Comparison of ENCODE assay signal across 10 cellular contexts in the genomic region with DNA sequence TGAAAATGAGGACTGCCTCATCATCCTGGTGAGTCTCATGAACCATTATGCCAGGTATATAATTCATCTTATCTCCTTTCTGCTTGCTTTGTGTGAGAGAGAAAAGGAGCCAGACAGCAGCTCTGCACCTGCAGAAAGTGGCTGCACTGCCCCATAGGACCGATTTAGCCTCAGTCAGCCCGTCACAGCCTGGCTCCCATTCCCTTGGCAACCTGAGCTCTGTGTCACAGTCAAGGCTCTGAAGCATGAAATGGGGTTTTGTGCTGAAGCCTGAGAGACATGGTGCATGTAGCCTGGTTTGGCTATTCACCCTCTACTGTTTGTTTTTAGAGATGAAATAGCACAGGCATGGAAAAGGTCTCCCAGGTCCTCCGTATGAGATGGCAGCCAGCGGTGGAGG.
A peak's percentile ranks its signal among the peaks of the same experiment; 100 is the strongest.
DNase-seq lines count a peak whose midpoint lies in the region; ATAC-seq and TF ChIP-seq lines count a peak whose summit lies in the region.
"Had no signal": no experiment of that assay in that cellular context is flagged by ENCODE, and none has a peak within 500 bp of the region (broad histone marks: within the 10 kb centered on the region; RNA-seq: fewer than 3 reads in every experiment).

No MANE protein-coding gene starts in this region.

- no peak for TF ChIP-seq CTCF in stomach (IDR thresholded peaks at IDR 0.05)
- TF ChIP-seq CTCF in SK-N-SH (IDR thresholded peaks at IDR 0.05), result no peak
- no peak for TF ChIP-seq CTCF in A673 (conservative IDR thresholded peaks at IDR 0.05; ENCODE audit: low read depth, low read length)

- H3K27me3 ChIP-seq in stomach, result no peaks in the 10 kb centered on the region
- no peaks in the 10 kb centered on the region for H3K27me3 ChIP-seq in SK-N-SH (ENCODE audit: insufficient read depth)
- no peaks in the 10 kb centered on the region for H3K27me3 ChIP-seq in A673 (replicated peaks; ENCODE audit: insufficient read depth, low read depth, low read length, poor library complexity)

- H3K79me2 ChIP-seq in SK-N-SH (ENCODE audit: insufficient read depth), result no peaks in the 10 kb centered on the region

- H3K9me2 ChIP-seq in SK-N-SH, result no peaks in the 10 kb centered on the region

- no peaks in the 10 kb centered on the region for H3K36me3 ChIP-seq in stomach
- no peaks in the 10 kb centered on the region for H3K36me3 ChIP-seq in SK-N-SH (replicated peaks in 1 of 2; ENCODE audit: control insufficient read depth in 1 of 2, insufficient read depth in 2 of 2, low read length in 1 of 2)
- H3K36me3 ChIP-seq in A673 (ENCODE audit: insufficient read depth, low read length, poor library complexity, severe bottlenecking), result no peaks in the 10 kb centered on the region

- H3K4me2 ChIP-seq in SK-N-SH, result no peak overlapping the region

- H3K27ac ChIP-seq in stomach (no peak overlapping the region), SK-N-SH (ENCODE audit: low read depth in 2 of 2, low read length in 1 of 2) (no peak overlapping the region), A673 (ENCODE audit: low read depth, low read length, poor library complexity, severe bottlenecking) (no peak overlapping the region)

- no peak for TF ChIP-seq POLR2A in stomach (IDR thresholded peaks at IDR 0.05)

- CTCF ChIA-PET in SK-N-SH (lab: Yijun Ruan, JAX) (no interaction called here), A673 (lab: Charles Lee) (no interaction called here)

- ATAC-seq in HG03354 (IDR thresholded peaks at IDR 0.05; ENCODE audit: poor library complexity, severe bottlenecking, unreplicated experiment), result peak; percentile 79
- ATAC-seq: activated CD8-positive, alpha-beta T cell treated with anti-CD3 and anti-CD28 coated beads for 36 hours; left colon had no signal

- peaks cover 4 to 25% (median 14%) of the 10 kb centered on the region in 4 donors for H3K4me1 ChIP-seq in stomach
- peaks cover 0 to 8% of the 10 kb centered on the region in 2 experiments; a peak in 2 of 4 replicates for H3K4me1 ChIP-seq in SK-N-SH (ENCODE audit: control insufficient read depth in 1 of 2, insufficient read depth in 2 of 2, low read depth in 1 of 2, low read length in 1 of 2)
- no peaks in the 10 kb centered on the region for H3K4me1 ChIP-seq in A673 (ENCODE audit: insufficient read depth, low read length, poor library complexity, severe bottlenecking)

- TF ChIP-seq EP300 in stomach (IDR thresholded peaks at IDR 0.05) (no peak), SK-N-SH (IDR thresholded peaks at IDR 0.05; ENCODE audit: borderline replicate concordance in 1 of 2, low read depth in 1 of 2, low read length in 1 of 2) (no peak)

- H3K9me3 ChIP-seq in stomach (no peaks in the 10 kb centered on the region), SK-N-SH (no peaks in the 10 kb centered on the region), A673 (ENCODE audit: low read depth, low read length, poor library complexity, severe bottlenecking) (no peaks in the 10 kb centered on the region)

- DNase-seq in NCI-H2171 treated with DMSO at 0.1 percent for 48 hours (lab: John Stamatoyannopoulos, UW), result peak; percentile 1
- DNase-seq in NCI-H2171 (lab: John Stamatoyannopoulos, UW), result no peak
- DNase-seq in NCI-H69 (lab: John Stamatoyannopoulos, UW), result peak; percentile 97
- DNase-seq in stomach, result peak; percentile 32
- DNase-seq in SK-N-SH, result no peak
- no peak for DNase-seq in A673 (ENCODE audit: low spot score)
- no peak for DNase-seq in iPS-NIHi11 (ENCODE audit: low spot score)
- DNase-seq: activated CD8-positive, alpha-beta T cell treated with anti-CD3 and anti-CD28 coated beads for 36 hours; left colon had no signal

- no peaks in the 10 kb centered on the region for H4K20me1 ChIP-seq in SK-N-SH (ENCODE audit: insufficient read depth)

- WGBS in stomach, 5 donors, result 32 to 58% (median 42%) methylated on average over 4 of the region's 4 CpGs
- WGBS in SK-N-SH (ENCODE audit: low lambda C conversion rate), result 54% methylated on average over 4 of the region's 4 CpGs

- intact Hi-C loops in stomach (cut with DNase I; ENCODE audit: low total_unique reads), result no loop called here
- intact Hi-C loops in A673 (cut with micrococcal nuclease; ENCODE audit: unreplicated experiment), result no loop called here

- POLR2A ChIA-PET in SK-N-SH (lab: Yijun Ruan, JAX), result no interaction called here
- POLR2A ChIA-PET in A673 (lab: Charles Lee; ENCODE audit: low non-redundant PET), result no interaction called here

- H3K4me3 ChIP-seq in stomach (no peak overlapping the region), SK-N-SH (ENCODE audit: low read depth in 2 of 2, low read length in 1 of 2) (no peak overlapping the region), A673 (ENCODE audit: low read depth, low read length, poor library complexity, severe bottlenecking) (no peak overlapping the region)

- no peak overlapping the region for H3K9ac ChIP-seq in SK-N-SH

- TF ChIP-seq RAD21 in SK-N-SH (IDR thresholded peaks at IDR 0.05; ENCODE audit: low read length), result no peak

- H3F3A ChIP-seq in SK-N-SH (replicated peaks; ENCODE audit: insufficient read depth), result no peaks in the 10 kb centered on the region

- no peak overlapping the region for H2AFZ ChIP-seq in SK-N-SH (ENCODE audit: low read depth)

- no TSS peak for BruUV-seq in A673 (replicated peaks; lab: Mats Ljungman, UMichigan)

TF ChIP-seq in SK-N-SH, 30 proteins besides CTCF, POLR2A, EP300 and RAD21:
- TF ChIP-seq SMC3 (IDR thresholded peaks at IDR 0.05; ENCODE audit: low read depth, low read length), result no peak
- TF ChIP-seq TCF12 (IDR thresholded peaks at IDR 0.05), result no peak
- TF ChIP-seq RCOR1 (IDR thresholded peaks at IDR 0.05; ENCODE audit: low read length), result no peak
- no peak for TF ChIP-seq GABPA (IDR thresholded peaks at IDR 0.05; ENCODE audit: low read depth)
- no peak for TF ChIP-seq MXI1 (IDR thresholded peaks at IDR 0.05; ENCODE audit: low read depth, low read length)
- TF ChIP-seq GATA2 (CRISPR knock-in tag; IDR thresholded peaks at IDR 0.05), result no peak
- no peak for TF ChIP-seq FOSL2 (IDR thresholded peaks at IDR 0.05; ENCODE audit: borderline replicate concordance, low read depth)
- no peak for TF ChIP-seq YY1 (IDR thresholded peaks at IDR 0.05; ENCODE audit: low read depth)
- TF ChIP-seq, protein P1, sequence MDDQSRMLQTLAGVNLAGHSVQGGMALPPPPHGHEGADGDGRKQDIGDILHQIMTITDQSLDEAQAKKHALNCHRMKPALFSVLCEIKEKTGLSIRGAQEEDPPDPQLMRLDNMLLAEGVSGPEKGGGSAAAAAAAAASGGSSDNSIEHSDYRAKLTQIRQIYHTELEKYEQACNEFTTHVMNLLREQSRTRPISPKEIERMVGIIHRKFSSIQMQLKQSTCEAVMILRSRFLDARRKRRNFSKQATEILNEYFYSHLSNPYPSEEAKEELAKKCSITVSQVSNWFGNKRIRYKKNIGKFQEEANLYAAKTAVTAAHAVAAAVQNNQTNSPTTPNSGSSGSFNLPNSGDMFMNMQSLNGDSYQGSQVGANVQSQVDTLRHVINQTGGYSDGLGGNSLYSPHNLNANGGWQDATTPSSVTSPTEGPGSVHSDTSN (IDR thresholded peaks at IDR 0.05), result no peak
- no peak for TF ChIP-seq SIN3A (IDR thresholded peaks at IDR 0.05; ENCODE audit: borderline replicate concordance, low read depth, low read length)
- TF ChIP-seq, protein P2, sequence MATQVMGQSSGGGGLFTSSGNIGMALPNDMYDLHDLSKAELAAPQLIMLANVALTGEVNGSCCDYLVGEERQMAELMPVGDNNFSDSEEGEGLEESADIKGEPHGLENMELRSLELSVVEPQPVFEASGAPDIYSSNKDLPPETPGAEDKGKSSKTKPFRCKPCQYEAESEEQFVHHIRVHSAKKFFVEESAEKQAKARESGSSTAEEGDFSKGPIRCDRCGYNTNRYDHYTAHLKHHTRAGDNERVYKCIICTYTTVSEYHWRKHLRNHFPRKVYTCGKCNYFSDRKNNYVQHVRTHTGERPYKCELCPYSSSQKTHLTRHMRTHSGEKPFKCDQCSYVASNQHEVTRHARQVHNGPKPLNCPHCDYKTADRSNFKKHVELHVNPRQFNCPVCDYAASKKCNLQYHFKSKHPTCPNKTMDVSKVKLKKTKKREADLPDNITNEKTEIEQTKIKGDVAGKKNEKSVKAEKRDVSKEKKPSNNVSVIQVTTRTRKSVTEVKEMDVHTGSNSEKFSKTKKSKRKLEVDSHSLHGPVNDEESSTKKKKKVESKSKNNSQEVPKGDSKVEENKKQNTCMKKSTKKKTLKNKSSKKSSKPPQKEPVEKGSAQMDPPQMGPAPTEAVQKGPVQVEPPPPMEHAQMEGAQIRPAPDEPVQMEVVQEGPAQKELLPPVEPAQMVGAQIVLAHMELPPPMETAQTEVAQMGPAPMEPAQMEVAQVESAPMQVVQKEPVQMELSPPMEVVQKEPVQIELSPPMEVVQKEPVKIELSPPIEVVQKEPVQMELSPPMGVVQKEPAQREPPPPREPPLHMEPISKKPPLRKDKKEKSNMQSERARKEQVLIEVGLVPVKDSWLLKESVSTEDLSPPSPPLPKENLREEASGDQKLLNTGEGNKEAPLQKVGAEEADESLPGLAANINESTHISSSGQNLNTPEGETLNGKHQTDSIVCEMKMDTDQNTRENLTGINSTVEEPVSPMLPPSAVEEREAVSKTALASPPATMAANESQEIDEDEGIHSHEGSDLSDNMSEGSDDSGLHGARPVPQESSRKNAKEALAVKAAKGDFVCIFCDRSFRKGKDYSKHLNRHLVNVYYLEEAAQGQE (IDR thresholded peaks at IDR 0.05; ENCODE audit: low read depth, low read length), result no peak
- no peak for TF ChIP-seq MEF2A (IDR thresholded peaks at IDR 0.05; ENCODE audit: borderline replicate concordance, low read depth)
- no peak for TF ChIP-seq TEAD4 (IDR thresholded peaks at IDR 0.05; ENCODE audit: borderline replicate concordance, insufficient read depth)
- no peak for TF ChIP-seq FOXM1 (IDR thresholded peaks at IDR 0.05; ENCODE audit: low read depth)

Comparison
In these comparisons a context has a peak if more than half of its experiments do, and no peak if none do; other contexts are left out.
1. DNase-seq: peak in NCI-H2171 treated with DMSO at 0.1 percent for 48 hours (single experiment), NCI-H69 (single experiment) and stomach (single experiment); none in NCI-H2171 (single experiment), SK-N-SH (single experiment), A673 (single experiment) and iPS-NIHi11 (single experiment).